ENCODE assay signal across 15 cellular contexts in the genomic region with DNA sequence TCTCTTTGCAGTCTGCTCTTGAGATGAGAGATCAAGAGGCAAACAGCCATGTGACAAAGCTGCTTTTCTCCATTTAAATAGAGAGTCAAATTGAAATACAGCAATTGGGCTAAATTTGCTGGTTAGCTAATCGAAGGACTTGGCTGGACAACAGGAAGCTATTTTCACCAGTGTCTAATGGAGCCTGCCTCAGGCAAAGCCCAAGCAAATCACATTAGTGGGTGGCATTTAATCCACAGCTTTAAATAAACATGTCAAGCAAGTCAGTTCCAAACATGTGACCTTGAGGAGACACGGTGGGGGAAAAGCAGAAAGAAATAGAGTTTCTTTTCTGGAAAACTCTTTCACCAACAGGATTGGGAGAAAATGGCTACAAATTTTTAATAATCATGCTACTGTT.
"Had no signal": no experiment of that assay in that cellular context is flagged by ENCODE, and none has a peak within 500 bp of the region (broad histone marks: within the 10 kb centered on the region; RNA-seq: fewer than 3 reads in every experiment).

No MANE protein-coding gene starts in this region.

- DNase-seq: activated CD4-positive, alpha-beta T cell treated with anti-CD3 and anti-CD28 coated beads, Interleukin-2, amount 50 U/mL, for 1 hour; activated naive CD4-positive, alpha-beta T cell treated with anti-CD3 and anti-CD28 coated beads, Interleukin-2, amount 50 U/mL, for 16 hours; activated T-cell treated with anti-CD3 and anti-CD28 coated beads, Interleukin-2, amount 50 U/mL, for 1 hour; effector CD4-positive, alpha-beta T cell; kidney glomerular epithelial cell; lower lobe of right lung; naive B cell; right cardiac atrium; spleen; stimulated activated CD4-positive, alpha-beta T cell treated with anti-CD3 and anti-CD28 coated beads, Interleukin-2, amount 100 ng/mL, for 24 hours; stimulated activated naive CD4-positive, alpha-beta T cell; transverse colon had no signal

- H3K4me3 ChIP-seq: adrenal gland, coronary artery, gastroesophageal sphincter, lower lobe of right lung, spleen, transverse colon had no signal

- H3K27ac ChIP-seq: coronary artery, lower lobe of right lung, spleen, transverse colon had no signal

- H3K4me1 ChIP-seq: adrenal gland, lower lobe of right lung, transverse colon had no signal

- H3K4me3 Mint-ChIP-seq: naive B cell had no signal

- H3K36me3 ChIP-seq: adrenal gland, gastroesophageal sphincter, lower lobe of right lung, transverse colon had no signal

- H3K27me3 ChIP-seq: adrenal gland, gastroesophageal sphincter, spleen, transverse colon had no signal

- H3K27ac Mint-ChIP-seq: naive B cell had no signal

- H3K27me3 Mint-ChIP-seq: naive B cell had no signal

- H3K9me3 ChIP-seq: adrenal gland, gastroesophageal sphincter, lower lobe of right lung, spleen, transverse colon had no signal
